ENCODE assay signal across 15 cellular contexts in the genomic region with DNA sequence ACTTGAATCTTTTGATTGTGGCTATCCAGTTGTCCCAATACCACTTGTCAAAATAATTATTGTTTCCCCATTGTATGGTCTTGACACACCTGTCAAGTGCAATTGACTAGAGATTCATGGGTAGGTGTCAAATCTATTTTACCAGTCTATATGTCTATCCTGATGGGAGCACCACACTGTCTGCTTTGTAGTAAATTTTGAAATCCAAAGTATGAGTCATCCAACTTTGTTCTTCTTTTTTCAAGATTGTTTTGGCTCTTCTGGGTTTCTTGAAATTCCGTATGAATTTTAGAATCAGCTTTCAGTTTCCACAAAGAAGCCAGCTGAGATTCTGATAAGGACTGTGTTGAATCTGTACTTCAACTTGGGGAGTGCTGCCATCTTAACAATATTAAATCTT.
A peak's percentile ranks its signal among the peaks of the same experiment; 100 is the strongest.
DNase-seq lines count a peak whose midpoint lies in the region; TF ChIP-seq lines count a peak whose summit lies in the region.
"Had no signal": no experiment of that assay in that cellular context is flagged by ENCODE, and none has a peak within 500 bp of the region (broad histone marks: within the 10 kb centered on the region; RNA-seq: fewer than 3 reads in every experiment).

No MANE protein-coding gene starts in this region.

- TF ChIP-seq POLR2A in transverse colon (IDR thresholded peaks at IDR 0.05) (no peak), stomach (IDR thresholded peaks at IDR 0.05) (no peak)

- WGBS in transverse colon (ENCODE audit: low coverage in 1 of 2), 2 donors, result 52 to 67% methylated on average over 1 of the region's 1 CpG
- 58 to 73% (median 66%) methylated on average over 1 of the region's 1 CpG for WGBS in stomach, 5 donors

- H3K4me1 ChIP-seq in transverse colon (peaks cover 0 to 6% (median 2%) of the 10 kb centered on the region in 4 donors), stomach (peaks cover 0 to 7% (median 0%) of the 10 kb centered on the region in 4 donors)

- TF ChIP-seq CTCF in epithelial cell of proximal tubule (conservative IDR thresholded peaks at IDR 0.05; ENCODE audit: low read depth, low read length), result no peak
- TF ChIP-seq CTCF in transverse colon (IDR thresholded peaks at IDR 0.05), result no peak
- TF ChIP-seq CTCF in stomach (IDR thresholded peaks at IDR 0.05), result no peak

- H3K27ac ChIP-seq in transverse colon, result no peak overlapping the region
- no peak overlapping the region for H3K27ac ChIP-seq in stomach
- H3K27ac ChIP-seq: upper lobe of left lung had no signal

- intact Hi-C loops in transverse colon (cut with DNase I; ENCODE audit: low total_unique reads), result no loop called here
- intact Hi-C loops in stomach (cut with DNase I; ENCODE audit: low total_unique reads), result no loop called here

- H3K4me1 Mint-ChIP-seq in activated naive CD8-positive, alpha-beta T cell treated with anti-CD3 and anti-CD28 coated beads for 36 hours, result peaks cover 6% of the 10 kb centered on the region

- H3K27me3 ChIP-seq in transverse colon (no peaks in the 10 kb centered on the region), stomach (no peaks in the 10 kb centered on the region)
- H3K27me3 ChIP-seq: upper lobe of left lung had no signal

- no peaks in the 10 kb centered on the region for H3K27me3 Mint-ChIP-seq in activated naive CD8-positive, alpha-beta T cell treated with anti-CD3 and anti-CD28 coated beads for 36 hours
- H3K27me3 Mint-ChIP-seq: progenitor cell of endocrine pancreas had no signal

- DNase-seq in HCEC 1CT (peak; percentile 62), RPMI7951 (ENCODE audit: low read depth) (peak; percentile 68), epithelial cell of proximal tubule (ENCODE audit: low read depth) (peak; percentile 37), renal cortical epithelial cell (ENCODE audit: low read depth) (peak; percentile 75), transverse colon (no peak), NCI-H2081 (lab: John Stamatoyannopoulos, UW) (no peak), stomach (no peak)
- DNase-seq in activated naive CD8-positive, alpha-beta T cell treated with anti-CD3 and anti-CD28 coated beads for 36 hours, result no peak
- DNase-seq: activated CD8-positive, alpha-beta T cell treated with anti-CD3 and anti-CD28 coated beads, Interleukin-2, amount 10 ng/mL, durations not matched to agents 7 days and 5 days; Karpas-422; left cardiac atrium; T-helper 1 cell; upper lobe of left lung had no signal

- H3K4me3 ChIP-seq in epithelial cell of proximal tubule (ENCODE audit: low read depth, low read length) (no peak overlapping the region), transverse colon (no peak overlapping the region), stomach (no peak overlapping the region)
- H3K4me3 ChIP-seq: upper lobe of left lung had no signal

- H3K27ac Mint-ChIP-seq in activated naive CD8-positive, alpha-beta T cell treated with anti-CD3 and anti-CD28 coated beads for 36 hours, result no peak overlapping the region
- H3K27ac Mint-ChIP-seq: activated CD8-positive, alpha-beta T cell treated with anti-CD3 and anti-CD28 coated beads, Interleukin-2, amount 10 ng/mL, durations not matched to agents 7 days and 5 days; activated naive CD4-positive, alpha-beta T cell treated with anti-CD3 and anti-CD28 coated beads, Interleukin-2, amount 50 U/mL, for 72 hours; progenitor cell of endocrine pancreas had no signal

- H3K36me3 ChIP-seq in transverse colon (no peaks in the 10 kb centered on the region), stomach (no peaks in the 10 kb centered on the region)
- H3K36me3 ChIP-seq: upper lobe of left lung had no signal

- TF ChIP-seq EP300 in transverse colon (IDR thresholded peaks at IDR 0.05; ENCODE audit: low read depth) (no peak), stomach (IDR thresholded peaks at IDR 0.05) (no peak)

- in situ Hi-C loops in transverse colon (cut with MboI; ENCODE audit: low pct_ligation_motif_present in 1 of 4, low pct_unique_long_range_greater_than_20kb in 1 of 4, low sequenced_read_pairs in 3 of 4), result no loop called here

- no peaks in the 10 kb centered on the region for H3K9me3 ChIP-seq in transverse colon
- no peaks in the 10 kb centered on the region for H3K9me3 ChIP-seq in stomach
- H3K9me3 ChIP-seq: upper lobe of left lung had no signal

- peaks cover 5% of the 10 kb centered on the region for H3K36me3 Mint-ChIP-seq in activated naive CD8-positive, alpha-beta T cell treated with anti-CD3 and anti-CD28 coated beads for 36 hours

- no peak overlapping the region for H3K4me3 Mint-ChIP-seq in activated naive CD8-positive, alpha-beta T cell treated with anti-CD3 and anti-CD28 coated beads for 36 hours
- H3K4me3 Mint-ChIP-seq: activated CD8-positive, alpha-beta T cell treated with anti-CD3 and anti-CD28 coated beads, Interleukin-2, amount 10 ng/mL, durations not matched to agents 7 days and 5 days had no signal

- H3K9me3 Mint-ChIP-seq in activated naive CD8-positive, alpha-beta T cell treated with anti-CD3 and anti-CD28 coated beads for 36 hours, result no peaks in the 10 kb centered on the region
- H3K9me3 Mint-ChIP-seq: activated naive CD4-positive, alpha-beta T cell treated with anti-CD3 and anti-CD28 coated beads, Interleukin-2, amount 50 U/mL, for 72 hours had no signal

Comparison
In these comparisons a context has a peak if more than half of its experiments do, and no peak if none do; other contexts are left out.
1. DNase-seq: peak in HCEC 1CT (single experiment), RPMI7951 (single experiment), epithelial cell of proximal tubule (single experiment) and renal cortical epithelial cell (single experiment); none in transverse colon (single experiment), NCI-H2081 (0 of 2), stomach (single experiment) and activated naive CD8-positive, alpha-beta T cell treated with anti-CD3 and anti-CD28 coated beads for 36 hours (single experiment).